In the genomic region with DNA sequence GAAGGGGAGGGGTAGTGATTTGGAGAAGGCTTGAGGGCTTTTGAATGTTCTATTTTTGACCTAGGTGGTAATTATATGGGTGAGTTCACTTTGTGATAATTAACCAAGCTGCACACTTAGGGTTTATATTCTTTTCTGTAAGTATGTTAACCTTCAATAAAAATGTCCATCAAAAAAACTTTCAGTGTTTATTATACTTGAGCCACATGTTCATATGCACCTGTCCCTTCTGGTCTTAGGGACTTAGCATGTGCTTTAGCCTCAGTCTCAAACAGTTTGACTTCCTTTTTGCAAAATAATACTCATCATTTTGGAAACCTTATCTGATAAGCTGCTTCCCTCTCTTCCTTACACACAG, we compare ENCODE assay signal across 12 cellular contexts. TPM values are rescaled to one million over a fixed set of nuclear protein-coding genes. Genes with fewer than 3 reads are reported as not detected.
DNase-seq lines count a peak whose midpoint lies in the region; ATAC-seq and TF ChIP-seq lines count a peak whose summit lies in the region.
"Had no signal": no experiment of that assay in that cellular context is flagged by ENCODE, and none has a peak within 500 bp of the region (broad histone marks: within the 10 kb centered on the region; RNA-seq: fewer than 3 reads in every experiment).

No MANE protein-coding gene starts in this region.

- TF ChIP-seq CTCF in heart left ventricle (IDR thresholded peaks at IDR 0.05) (no peak), adrenal gland (IDR thresholded peaks at IDR 0.05) (no peak)

- H3K27ac Mint-ChIP-seq in naive B cell, result peak overlapping the region in 4 of 6 donors; percentile 3 to 94 (median 32)
- H3K27ac Mint-ChIP-seq: activated naive CD4-positive, alpha-beta T cell treated with anti-CD3 and anti-CD28 coated beads for 36 hours had no signal

- peaks cover 57 to 62% (median 60%) of the 10 kb centered on the region in 3 donors for H3K4me1 Mint-ChIP-seq in naive B cell

- no peaks in the 10 kb centered on the region for H3K9me3 Mint-ChIP-seq in naive B cell

- H3K36me3 ChIP-seq in heart left ventricle (no peaks in the 10 kb centered on the region), adrenal gland (replicated peaks in 1 of 2) (no peaks in the 10 kb centered on the region)
- H3K36me3 ChIP-seq: ovary had no signal

- H3K9me3 ChIP-seq in heart left ventricle, result no peaks in the 10 kb centered on the region
- no peaks in the 10 kb centered on the region for H3K9me3 ChIP-seq in adrenal gland (replicated peaks in 1 of 3)
- H3K9me3 ChIP-seq: ovary had no signal

- no peaks in the 10 kb centered on the region for H3K36me3 Mint-ChIP-seq in naive B cell

- DNase-seq in heart left ventricle (no peak), left ventricle myocardium superior (no peak), adrenal gland (no peak), naive B cell (no peak), RKO (ENCODE audit: low spot score) (no peak), SW480 (ENCODE audit: low spot score) (no peak)
- no peak for DNase-seq in activated CD4-positive, CD25-positive, alpha-beta regulatory T cell treated with anti-CD3 and anti-CD28 coated beads, Interleukin-2, amount 50 U/mL, for 72 hours
- DNase-seq in activated CD8-positive, alpha-beta memory T cell treated with anti-CD3 and anti-CD28 coated beads, Interleukin-2, amount 50 U/mL, for 48 hours, result no peak
- DNase-seq: activated CD4-positive, alpha-beta T cell treated with anti-CD3 and anti-CD28 coated beads, Interleukin-2, amount 50 U/mL, for 4 hours; activated naive CD4-positive, alpha-beta T cell treated with anti-CD3 and anti-CD28 coated beads for 36 hours; ovary; stimulated activated CD4-positive, alpha-beta T cell treated with anti-CD3 and anti-CD28 coated beads, Interleukin-4, amount 100 ng/mL, for 1 hour had no signal

- TF ChIP-seq POLR2A in heart left ventricle (IDR thresholded peaks at IDR 0.05), result no peak
- no peak for TF ChIP-seq POLR2A in adrenal gland (IDR thresholded peaks at IDR 0.05)

- peak in 1 of 4 donors; percentile 6 for ATAC-seq in heart left ventricle
- ATAC-seq in left ventricle myocardium superior, result no peak
- peak; percentile 27 to 40 for ATAC-seq in naive B cell (ENCODE audit: low read depth in 2 of 2)

- peak overlapping the region; percentile 35 to 89 (median 68) for H3K27ac ChIP-seq in heart left ventricle
- H3K27ac ChIP-seq in adrenal gland, result peak overlapping the region in 4 of 5 donors; percentile 57 to 85 (median 73)

- H3K27me3 ChIP-seq in heart left ventricle (no peaks in the 10 kb centered on the region), adrenal gland (no peaks in the 10 kb centered on the region)
- H3K27me3 ChIP-seq: ovary had no signal

- no peaks in the 10 kb centered on the region for H3K27me3 Mint-ChIP-seq in naive B cell

- H3K4me3 Mint-ChIP-seq in naive B cell, result peak overlapping the region in 5 of 8 donors; percentile 12 to 73 (median 38)
- H3K4me3 Mint-ChIP-seq: activated naive CD4-positive, alpha-beta T cell treated with anti-CD3 and anti-CD28 coated beads for 36 hours had no signal

- intact Hi-C loops in heart left ventricle (cut with DNase I), result no loop called here
- intact Hi-C loops in left ventricle myocardium superior (cut with micrococcal nuclease), result no loop called here
- intact Hi-C loops in adrenal gland (cut with DNase I), result no loop called here

- H3K4me1 ChIP-seq in heart left ventricle (peaks cover 21 to 64% (median 50%) of the 10 kb centered on the region in 12 donors), adrenal gland (replicated peaks in 1 of 2) (peaks cover 32 to 59% of the 10 kb centered on the region in 2 donors)

- H3K4me3 ChIP-seq in heart left ventricle, result no peak overlapping the region
- H3K4me3 ChIP-seq in adrenal gland, result no peak overlapping the region
- H3K4me3 ChIP-seq: ovary had no signal

RNA-seq across cellular contexts. Expression of a gene that starts 28.4 kb away (rescaled TPM):
- total RNA-seq in heart left ventricle (10 to 100 TPM in 8 of 9 donors, 1 to 10 TPM in 1; 9.4 to 21.5 (median 17.8) TPM), left ventricle myocardium superior (14.9 TPM), adrenal gland (10 to 100 TPM; 47.3 to 92.7 (median 60.1) TPM)
- polyA plus RNA-seq in heart left ventricle (10 to 100 TPM; 11.9 to 13.6 TPM), adrenal gland (100 to 1,000 TPM in 1 of 3 donors, 10 to 100 TPM in 2; 83.9 to 123 (median 85.5) TPM), naive B cell (ENCODE audit: low read depth in 6 of 6) (1 to 10 TPM; 3.1 to 6.5 (median 4.0) TPM)
